Comparison of ENCODE assay signal across 8 cellular contexts in genomic region chr2:69946351-69947077, GRCh38. TPM values are rescaled to one million over a fixed set of nuclear protein-coding genes. Genes with fewer than 3 reads are reported as not detected.
DNase-seq lines count a peak whose midpoint lies in the region; ATAC-seq and TF ChIP-seq lines count a peak whose summit lies in the region.

No MANE protein-coding gene starts in this region.

- ATAC-seq in GM19467 (IDR thresholded peaks at IDR 0.05; ENCODE audit: unreplicated experiment) = peak; percentile 65

- POLR2A ChIA-PET in activated CD4-positive, alpha-beta memory T cell treated with anti-CD3 and anti-CD28 coated beads, Interleukin-2, amount 10 ng/mL, durations not matched to agents 7 days and 5 days (lab: Charles Lee) = interaction anchor here (0.6 to 7.0 kb wide), 28 partner anchors 9 to 347 kb away, joined by 3 to 83 read pairs (median 4); partner anchors contain the start of genes C2orf42, MXD1 and SNRPG
- POLR2A ChIA-PET in Caco-2 (lab: Charles Lee) = interaction anchor here (1.4 kb wide), 1 partner anchor 32 kb away, joined by 5 read pairs; the partner anchor contains the start of gene MXD1

- H4K20me1 ChIP-seq in BLaER1 = no peaks in the 10 kb centered on the region

- intact Hi-C loops in Caco-2 (cut with micrococcal nuclease; ENCODE audit: unreplicated experiment) = no loop called here

- H3K4me3 ChIP-seq in BLaER1 = no peak overlapping the region
- no peak overlapping the region for H3K4me3 ChIP-seq in Caco-2 (ENCODE audit: low read depth, low read length)

- peaks cover 2% of the 10 kb centered on the region for H3K27me3 Mint-ChIP-seq in activated CD4-positive, alpha-beta memory T cell treated with anti-CD3 and anti-CD28 coated beads, Interleukin-2, amount 10 ng/mL, durations not matched to agents 7 days and 5 days
- H3K27me3 Mint-ChIP-seq in Caco-2 (ENCODE audit: insufficient read depth, unreplicated experiment) = no peaks in the 10 kb centered on the region

- no peak overlapping the region for H3K9ac ChIP-seq in BLaER1

- peak overlapping the region; percentile 57 for H3K4me2 ChIP-seq in BLaER1

- H3K36me3 ChIP-seq in BLaER1 = peaks cover 11% of the 10 kb centered on the region; the same call in 1 of the 2 replicates
- no peaks in the 10 kb centered on the region for H3K36me3 ChIP-seq in KOPT-K1 (ENCODE audit: insufficient read depth, low read length)
- H3K36me3 ChIP-seq in Caco-2 (ENCODE audit: control insufficient read depth, insufficient read depth, low read length) = no peaks in the 10 kb centered on the region; the same call in 1 of the 2 replicates

- H3K9me3 Mint-ChIP-seq in activated CD4-positive, alpha-beta memory T cell treated with anti-CD3 and anti-CD28 coated beads, Interleukin-2, amount 10 ng/mL, durations not matched to agents 7 days and 5 days = no peaks in the 10 kb centered on the region
- H3K9me3 Mint-ChIP-seq in Caco-2 (ENCODE audit: unreplicated experiment) = no peaks in the 10 kb centered on the region

- H3K4me1 Mint-ChIP-seq in activated CD4-positive, alpha-beta memory T cell treated with anti-CD3 and anti-CD28 coated beads, Interleukin-2, amount 10 ng/mL, durations not matched to agents 7 days and 5 days = peaks cover 56% of the 10 kb centered on the region
- peaks cover 29% of the 10 kb centered on the region for H3K4me1 Mint-ChIP-seq in Caco-2 (ENCODE audit: low read depth, unreplicated experiment)

- no TSS peak for BruUV-seq in Caco-2 (replicated peaks; lab: Mats Ljungman, UMichigan)

- CTCF ChIA-PET in activated CD4-positive, alpha-beta memory T cell treated with anti-CD3 and anti-CD28 coated beads, Interleukin-2, amount 10 ng/mL, durations not matched to agents 7 days and 5 days (lab: Charles Lee) = interaction anchor here (0.5 to 2.7 kb wide), 12 partner anchors 13 to 509 kb away, joined by 3 to 17 read pairs (median 3); partner anchors contain the start of genes MXD1 and NFU1
- CTCF ChIA-PET in Caco-2 (lab: Charles Lee) = no interaction called here

- peaks cover 38% of the 10 kb centered on the region for H3K36me3 Mint-ChIP-seq in activated CD4-positive, alpha-beta memory T cell treated with anti-CD3 and anti-CD28 coated beads, Interleukin-2, amount 10 ng/mL, durations not matched to agents 7 days and 5 days (ENCODE audit: low read depth)
- H3K36me3 Mint-ChIP-seq in Caco-2 (ENCODE audit: insufficient read depth, unreplicated experiment) = peaks cover 15% of the 10 kb centered on the region

- H3K27ac ChIP-seq in BLaER1 (peak overlapping the region; percentile 60), KOPT-K1 (ENCODE audit: low read depth, low read length, poor library complexity, severe bottlenecking) (peak overlapping the region; percentile 88)

- H3K27me3 ChIP-seq in BLaER1 = no peaks in the 10 kb centered on the region
- no peaks in the 10 kb centered on the region for H3K27me3 ChIP-seq in Caco-2 (replicated peaks; ENCODE audit: control insufficient read depth, insufficient read depth, low read length)

- H3K9me3 ChIP-seq in BLaER1 (no peaks in the 10 kb centered on the region), KOPT-K1 (ENCODE audit: insufficient read depth, low read length, poor library complexity, severe bottlenecking) (no peaks in the 10 kb centered on the region), Caco-2 (no peaks in the 10 kb centered on the region)

- DNase-seq in activated CD4-positive, alpha-beta memory T cell treated with anti-CD3 and anti-CD28 coated beads, Interleukin-2, amount 10 ng/mL, durations not matched to agents 7 days and 5 days = peak; percentile 80
- DNase-seq in fibroblast of peridontal ligament (ENCODE audit: extremely low read depth) = peak; percentile 24
- peak; percentile 19 for DNase-seq in stimulated activated CD8-positive, alpha-beta memory T cell treated with anti-CD3 and anti-CD28 coated beads, Interleukin-4, amount 100 ng/mL, for 24 hours (ENCODE audit: low read depth)
- no peak for DNase-seq in C1 segment of cervical spinal cord (lab: John Stamatoyannopoulos, UW)
- DNase-seq in Caco-2 = no peak

- H3K27ac Mint-ChIP-seq in activated CD4-positive, alpha-beta memory T cell treated with anti-CD3 and anti-CD28 coated beads, Interleukin-2, amount 10 ng/mL, durations not matched to agents 7 days and 5 days = peak overlapping the region; percentile 94
- no peak overlapping the region for H3K27ac Mint-ChIP-seq in Caco-2 (ENCODE audit: unreplicated experiment)

- H3K4me1 ChIP-seq in BLaER1 = peaks cover 25% of the 10 kb centered on the region
- H3K4me1 ChIP-seq in Caco-2 = no peaks in the 10 kb centered on the region

- peak overlapping the region; percentile 12 for H3K4me3 Mint-ChIP-seq in activated CD4-positive, alpha-beta memory T cell treated with anti-CD3 and anti-CD28 coated beads, Interleukin-2, amount 10 ng/mL, durations not matched to agents 7 days and 5 days
- no peak overlapping the region for H3K4me3 Mint-ChIP-seq in Caco-2 (ENCODE audit: unreplicated experiment)

- no peak for TF ChIP-seq CTCF in Caco-2 (IDR thresholded peaks at IDR 0.05; ENCODE audit: insufficient read depth in 1 of 2, low read depth in 1 of 2, low read length in 1 of 2, severe bottlenecking in 1 of 2, unreplicated experiment in 1 of 2)

RNA-seq across cellular contexts. Expression of gene ASPRV1, which starts 14.9 kb away (rescaled TPM):
- total RNA-seq in activated CD4-positive, alpha-beta memory T cell treated with anti-CD3 and anti-CD28 coated beads, Interleukin-2, amount 10 ng/mL, durations not matched to agents 7 days and 5 days = under 1 TPM; 0.98 TPM
- total RNA-seq in Caco-2 (2022) = 0.32 and 0.66 TPM in 2 replicates

RNA-seq across cellular contexts. Expression of gene MXD1, which starts 31.6 kb away (rescaled TPM):
- 10 to 100 TPM; 40.8 to 47.5 TPM for total RNA-seq in activated CD4-positive, alpha-beta memory T cell treated with anti-CD3 and anti-CD28 coated beads, Interleukin-2, amount 10 ng/mL, durations not matched to agents 7 days and 5 days
- 9.5 and 12.1 TPM in 2 replicates for total RNA-seq in Caco-2 (2022)

RNA-seq across cellular contexts. Expression of gene SNRNP27, which starts 52.8 kb away (rescaled TPM):
- 10 to 100 TPM; 59.3 to 63.3 TPM for total RNA-seq in activated CD4-positive, alpha-beta memory T cell treated with anti-CD3 and anti-CD28 coated beads, Interleukin-2, amount 10 ng/mL, durations not matched to agents 7 days and 5 days
- total RNA-seq in Caco-2 (2022) = 49.3 and 49.7 TPM in 2 replicates

Comparison
In these comparisons a context has a peak if more than half of its experiments do, and no peak if none do; other contexts are left out.
1. DNase-seq: peak in activated CD4-positive, alpha-beta memory T cell treated with anti-CD3 and anti-CD28 coated beads, Interleukin-2, amount 10 ng/mL, durations not matched to agents 7 days and 5 days (single experiment), fibroblast of peridontal ligament (single experiment) and stimulated activated CD8-positive, alpha-beta memory T cell treated with anti-CD3 and anti-CD28 coated beads, Interleukin-4, amount 100 ng/mL, for 24 hours (single experiment); none in C1 segment of cervical spinal cord (0 of 14) and Caco-2 (0 of 2).